22 cellular contexts compared by ENCODE assay signal in genomic region chr4:138233313-138233712, GRCh38. TPM values are rescaled to one million over a fixed set of nuclear protein-coding genes. Genes with fewer than 3 reads are reported as not detected.
DNase-seq lines count a peak whose midpoint lies in the region; ATAC-seq, FAIRE-seq and TF ChIP-seq lines count a peak whose summit lies in the region.
"Had no signal": no experiment of that assay in that cellular context is flagged by ENCODE, and none has a peak within 500 bp of the region (broad histone marks: within the 10 kb centered on the region; RNA-seq: fewer than 3 reads in every experiment).

No MANE protein-coding gene starts in this region.

- H4K20me1 ChIP-seq in HepG2 (ENCODE audit: insufficient read depth, low read length) (peaks cover 20% of the 10 kb centered on the region; the same call in 1 of the 2 replicates), PC-9 (ENCODE audit: insufficient read depth) (no peaks in the 10 kb centered on the region)

- H3F3A ChIP-seq in PC-9 (ENCODE audit: insufficient read depth, low read depth) = peaks cover 30% of the 10 kb centered on the region

- DNase-seq in HepG2 (ENCODE audit: low spot score) (no peak), right lobe of liver (no peak), PC-9 (no peak), NCI-H2029 treated with DMSO at 0.1 percent for 48 hours (lab: John Stamatoyannopoulos, UW) (no peak), GM03348 (ENCODE audit: low spot score) (no peak), NCI-H524 (lab: John Stamatoyannopoulos, UW) (no peak)
- DNase-seq in stimulated activated CD4-positive, alpha-beta T cell treated with anti-CD3 and anti-CD28 coated beads, Interleukin-15, amount 100 ng/mL, for 24 hours = no peak
- DNase-seq: 8988T; ACHN; BE2C; C1 segment of cervical spinal cord; Caco-2; CD4-positive, CD25-positive, alpha-beta regulatory T cell; DMS153; DMS79; GDM1; HCEC 1CT had no signal

- no peak overlapping the region for H2AFZ ChIP-seq in HepG2 (ENCODE audit: low read length)
- no peak overlapping the region for H2AFZ ChIP-seq in PC-9
- H2AFZ ChIP-seq: GM23338 had no signal

- no peak for FAIRE-seq in HepG2 (lab: Jason Lieb, UNC)
- FAIRE-seq: H54 had no signal

- TF ChIP-seq EP300 in HepG2 (IDR thresholded peaks at IDR 0.05; ENCODE audit: low read depth in 2 of 2, low read length in 2 of 2) (no peak), HepG2 (CRISPR knock-in tag; IDR thresholded peaks at IDR 0.05; ENCODE audit: borderline replicate concordance) (no peak)

- H3K9me2 ChIP-seq in PC-9 (ENCODE audit: insufficient read depth) = 0 out of 2 replicates have a peak, but pooled peaks cover 6% of the 10 kb centered on the region

- CTCF ChIA-PET in HepG2 (lab: Yijun Ruan, JAX; ENCODE audit: low intra/inter-chr PET ratio, low total read pairs) (no interaction called here), PC-9 (lab: Charles Lee) (no interaction called here)

- ATAC-seq in HepG2 (no peak), right lobe of liver (no peak)
- ATAC-seq: GM23338 had no signal

- POLR2A ChIA-PET in HepG2 (lab: Yijun Ruan, JAX) = interaction anchor here (0.7 kb wide), 1 partner anchor 8 kb away, joined by 5 read pairs; the partner anchor contains the start of gene SLC7A11
- POLR2A ChIA-PET in PC-9 (lab: Charles Lee; ENCODE audit: unreplicated experiment) = interaction anchor here (0.7 kb wide), 1 partner anchor 9 kb away, joined by 3 read pairs; no protein-coding TSS in a partner anchor

- no peak for TF ChIP-seq RAD21 in HepG2 (CRISPR knock-in tag; IDR thresholded peaks at IDR 0.05)

- intact Hi-C loops in HepG2 (cut with micrococcal nuclease; ENCODE audit: unreplicated experiment) = no loop called here
- intact Hi-C loops in right lobe of liver (cut with DNase I) = no loop called here
- intact Hi-C loops in PC-9 (cut with micrococcal nuclease; ENCODE audit: unreplicated experiment) = no loop called here
- intact Hi-C loops in dendritic cell treated with granulocyte-macrophage colony-stimulating factor and Interleukin-4, amounts not matched to agents 40 ng/mL and 50 ng/mL, for 4 days (cut with micrococcal nuclease) = loop anchor here (5.0 kb wide), 1 partner anchor 41 kb away; no protein-coding TSS in a partner anchor

- H3K4me2 ChIP-seq in HepG2 (ENCODE audit: low read depth, low read length) (no peak overlapping the region), PC-9 (0 out of 2 replicates have a peak overlapping the region, but pooled peaks have one; percentile 77)
- H3K4me2 ChIP-seq: GM23338 had no signal

- H3K27ac ChIP-seq in HepG2 (ENCODE audit: extremely low read length, insufficient read depth, low read length) = no peak overlapping the region
- H3K27ac ChIP-seq in right lobe of liver = no peak overlapping the region
- H3K27ac ChIP-seq in PC-9 = peak overlapping the region; percentile 100
- H3K27ac ChIP-seq: HL-60 had no signal

- BruUV-seq in HepG2 (replicated peaks; lab: Mats Ljungman, UMichigan) (no TSS peak), PC-9 (replicated peaks; lab: Mats Ljungman, UMichigan) (no TSS peak)

- in situ Hi-C loops in HepG2 (cut with HindIII; ENCODE audit: extremely low pct_ligation_motif_present, low pct_unique_long_range_greater_than_20kb) = no loop called here

- no peaks in the 10 kb centered on the region for H3K9me3 Mint-ChIP-seq in dendritic cell treated with granulocyte-macrophage colony-stimulating factor and Interleukin-4, amounts not matched to agents 40 ng/mL and 50 ng/mL, for 4 days
- H3K9me3 Mint-ChIP-seq: GM23338 had no signal

- H3K4me3 Mint-ChIP-seq in dendritic cell treated with granulocyte-macrophage colony-stimulating factor and Interleukin-4, amounts not matched to agents 40 ng/mL and 50 ng/mL, for 4 days = no peak overlapping the region
- H3K4me3 Mint-ChIP-seq: CD4-positive, CD25-positive, alpha-beta regulatory T cell; GM23338; IgD-negative memory B cell had no signal

- TF ChIP-seq CTCF in HepG2 (CRISPR knock-in tag; IDR thresholded peaks at IDR 0.05) (no peak), right lobe of liver (IDR thresholded peaks at IDR 0.05) (no peak), PC-9 (conservative IDR thresholded peaks at IDR 0.05) (no peak)

- H3K36me3 Mint-ChIP-seq in dendritic cell treated with granulocyte-macrophage colony-stimulating factor and Interleukin-4, amounts not matched to agents 40 ng/mL and 50 ng/mL, for 4 days (ENCODE audit: low read depth) = peaks cover 21% of the 10 kb centered on the region
- H3K36me3 Mint-ChIP-seq: CD4-positive, CD25-positive, alpha-beta regulatory T cell; IgD-negative memory B cell had no signal

- H3K27ac Mint-ChIP-seq in dendritic cell treated with granulocyte-macrophage colony-stimulating factor and Interleukin-4, amounts not matched to agents 40 ng/mL and 50 ng/mL, for 4 days = peak overlapping the region; percentile 84
- H3K27ac Mint-ChIP-seq: GM23338 had no signal

- 97% methylated on average over 9 of the region's 9 CpGs for WGBS in HepG2 (ENCODE audit: low lambda C conversion rate)
- 87% methylated on average over 7 of the region's 9 CpGs for WGBS in right lobe of liver (ENCODE audit: insufficient coverage, low coverage, low lambda C conversion rate, missing lambda C conversion rate)

- H3K9me3 ChIP-seq in HepG2 (ENCODE audit: low read length) (no peaks in the 10 kb centered on the region), right lobe of liver (no peaks in the 10 kb centered on the region), PC-9 (ENCODE audit: insufficient read depth, low read depth) (no peaks in the 10 kb centered on the region)
- H3K9me3 ChIP-seq: BE2C, Caco-2 had no signal

- TF ChIP-seq POLR2A in HepG2 (IDR thresholded peaks at IDR 0.05; ENCODE audit: insufficient read depth in 1 of 2, low read depth in 2 of 2, low read length in 2 of 2) (no peak), right lobe of liver (IDR thresholded peaks at IDR 0.05) (no peak)

- no peaks in the 10 kb centered on the region for H3K27me3 Mint-ChIP-seq in dendritic cell treated with granulocyte-macrophage colony-stimulating factor and Interleukin-4, amounts not matched to agents 40 ng/mL and 50 ng/mL, for 4 days
- H3K27me3 Mint-ChIP-seq: IgD-negative memory B cell had no signal

- H3K9ac ChIP-seq in HepG2 (ENCODE audit: insufficient read depth, low read depth, low read length) = no peak overlapping the region

- H3K4me1 ChIP-seq in HepG2 (ENCODE audit: insufficient read depth, low read length) (peaks cover 20% of the 10 kb centered on the region), right lobe of liver (no peaks in the 10 kb centered on the region), PC-9 (replicated peaks; ENCODE audit: insufficient read depth) (peaks cover 52% of the 10 kb centered on the region)

- no peaks in the 10 kb centered on the region for H3K27me3 ChIP-seq in HepG2 (ENCODE audit: control insufficient read depth in 1 of 2, insufficient read depth in 2 of 2, low read length in 2 of 2)
- H3K27me3 ChIP-seq in right lobe of liver = no peaks in the 10 kb centered on the region
- H3K27me3 ChIP-seq in PC-9 (ENCODE audit: insufficient read depth, low read depth) = no peaks in the 10 kb centered on the region
- H3K27me3 ChIP-seq: BE2C had no signal

- peaks cover 25% of the 10 kb centered on the region for H3K4me1 Mint-ChIP-seq in dendritic cell treated with granulocyte-macrophage colony-stimulating factor and Interleukin-4, amounts not matched to agents 40 ng/mL and 50 ng/mL, for 4 days (ENCODE audit: low read depth)
- H3K4me1 Mint-ChIP-seq: CD4-positive, CD25-positive, alpha-beta regulatory T cell; IgD-negative memory B cell had no signal

- H3K4me3 ChIP-seq in HepG2 (replicated peaks in 1 of 3; ENCODE audit: insufficient read depth in 1 of 3, low read depth in 2 of 3, low read length in 3 of 3) (no peak overlapping the region), right lobe of liver (no peak overlapping the region), PC-9 (no peak overlapping the region; the same call in 1 of the 2 replicates)
- H3K4me3 ChIP-seq: GM23338 had no signal

- H3K36me3 ChIP-seq in HepG2 (replicated peaks in 1 of 2; ENCODE audit: control insufficient read depth in 1 of 2, insufficient read depth in 2 of 2, low read length in 2 of 2) (peaks cover 3 to 69% of the 10 kb centered on the region in 2 experiments), right lobe of liver (no peaks in the 10 kb centered on the region), PC-9 (ENCODE audit: low read depth) (peaks cover 75% of the 10 kb centered on the region)
- H3K36me3 ChIP-seq: BE2C had no signal

- peaks cover 35% of the 10 kb centered on the region for H3K79me2 ChIP-seq in HepG2 (ENCODE audit: insufficient read depth, low read length)
- H3K79me2 ChIP-seq in PC-9 (ENCODE audit: low read depth) = peaks cover 86% of the 10 kb centered on the region

TF ChIP-seq in HepG2, 621 proteins besides CTCF, POLR2A, EP300 and RAD21 (continues in another document):
- TF ChIP-seq HNF4G (IDR thresholded peaks at IDR 0.05; ENCODE audit: borderline replicate concordance, low read depth, low read length) (no peak), HNF4G (CRISPR knock-in tag; IDR thresholded peaks at IDR 0.05; ENCODE audit: borderline replicate concordance, low read depth) (no peak)

RNA-seq across cellular contexts. Expression of gene SLC7A11, which starts 8.8 kb away (rescaled TPM):
- total RNA-seq in HepG2 (2016; rRNA removed; fragmentation: Illumina TruSeq; extraction: Trizol) = 11.9 and 15.7 TPM in 2 replicates
- 1.5 and 2.6 TPM in 2 replicates for total RNA-seq in HepG2 (2016; cell fraction: cytosol; rRNA removed; fragmentation: Illumina TruSeq; extraction: Trizol; ENCODE audit: low read depth)
- 13.1 and 14.5 TPM in 2 replicates for total RNA-seq in HepG2 (2016; cell fraction: insoluble cytoplasmic fraction; rRNA removed; fragmentation: Illumina TruSeq; extraction: Trizol)
- 4.0 and 5.0 TPM in 2 replicates for total RNA-seq in HepG2 (2016; cell fraction: membrane; rRNA removed; fragmentation: Illumina TruSeq; extraction: Trizol)
- 21.1 and 22.8 TPM in 2 replicates for total RNA-seq in HepG2 (2016; cell fraction: nucleus; rRNA removed; fragmentation: Illumina TruSeq; extraction: Trizol)
- polyA plus RNA-seq in HepG2 (2011; rRNA removed) = 15.9 and 17.5 TPM in 2 replicates
- polyA plus RNA-seq in HepG2 (2011; cell fraction: cytosol; rRNA removed) = 5.6 and 9.4 TPM in 2 replicates
- 9.2 and 14.7 TPM in 2 replicates for polyA plus RNA-seq in HepG2 (2011; cell fraction: nucleus; rRNA removed)
- 20.4 and 31.0 TPM in 2 replicates for polyA plus RNA-seq in HepG2 (2012)
- polyA plus RNA-seq in HepG2 (2016; cell fraction: cytosol; fragmentation: Illumina TruSeq; extraction: Trizol; ENCODE audit: low read depth) = 0.35 and 0.42 TPM in 2 replicates
- 5.6 and 6.9 TPM in 2 replicates for polyA plus RNA-seq in HepG2 (2016; cell fraction: insoluble cytoplasmic fraction; fragmentation: Illumina TruSeq; extraction: Trizol; ENCODE audit: low read depth)
- polyA plus RNA-seq in HepG2 (2016; cell fraction: membrane; fragmentation: Illumina TruSeq; extraction: Trizol; ENCODE audit: low read depth) = 0.86 and 0.94 TPM in 2 replicates
- polyA plus RNA-seq in HepG2 (2016; cell fraction: nucleus; fragmentation: Illumina TruSeq; extraction: Trizol; ENCODE audit: insufficient read depth, low read depth) = 16.0 and 16.6 TPM in 2 replicates
- polyA minus RNA-seq in HepG2 (2011; rRNA and poly(A)+ RNA removed; ENCODE audit: low replicate concordance) = 95.4 and 149 TPM in 2 replicates
- 28.0 and 41.2 TPM in 2 replicates for polyA minus RNA-seq in HepG2 (2011; cell fraction: cytosol; rRNA and poly(A)+ RNA removed)
- polyA minus RNA-seq in HepG2 (2011; cell fraction: nucleus; rRNA and poly(A)+ RNA removed) = 82.7 and 97.5 TPM in 2 replicates
- 1 to 10 TPM in 2 of 6 experiments, under 1 TPM in 3, not detected in 1; 0.02 to 1.8 (median 0.35) TPM for total RNA-seq in right lobe of liver
- 110 and 187 TPM in 2 replicates for total RNA-seq in PC-9 (2021)
